ENCODE assay signal across 1 cellular context in the genomic region with DNA sequence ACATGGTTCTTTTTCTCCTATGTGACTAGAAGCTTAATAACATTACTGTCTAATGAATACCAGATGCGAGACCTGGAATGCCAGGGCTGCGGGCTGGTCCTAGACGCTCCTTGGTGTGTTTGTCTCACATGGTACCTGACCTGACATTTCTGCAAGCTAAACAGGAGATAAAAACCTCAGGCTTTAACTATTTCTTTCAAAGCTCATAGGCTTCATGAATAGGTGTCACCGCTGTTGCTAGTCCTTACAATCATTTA.
TF ChIP-seq lines count a peak whose summit lies in the region.

No MANE protein-coding gene starts in this region.

TF ChIP-seq in SK-N-SH, 30 proteins besides CTCF, POLR2A, EP300 and RAD21 (continued from another document):
- TF ChIP-seq, protein P1, sequence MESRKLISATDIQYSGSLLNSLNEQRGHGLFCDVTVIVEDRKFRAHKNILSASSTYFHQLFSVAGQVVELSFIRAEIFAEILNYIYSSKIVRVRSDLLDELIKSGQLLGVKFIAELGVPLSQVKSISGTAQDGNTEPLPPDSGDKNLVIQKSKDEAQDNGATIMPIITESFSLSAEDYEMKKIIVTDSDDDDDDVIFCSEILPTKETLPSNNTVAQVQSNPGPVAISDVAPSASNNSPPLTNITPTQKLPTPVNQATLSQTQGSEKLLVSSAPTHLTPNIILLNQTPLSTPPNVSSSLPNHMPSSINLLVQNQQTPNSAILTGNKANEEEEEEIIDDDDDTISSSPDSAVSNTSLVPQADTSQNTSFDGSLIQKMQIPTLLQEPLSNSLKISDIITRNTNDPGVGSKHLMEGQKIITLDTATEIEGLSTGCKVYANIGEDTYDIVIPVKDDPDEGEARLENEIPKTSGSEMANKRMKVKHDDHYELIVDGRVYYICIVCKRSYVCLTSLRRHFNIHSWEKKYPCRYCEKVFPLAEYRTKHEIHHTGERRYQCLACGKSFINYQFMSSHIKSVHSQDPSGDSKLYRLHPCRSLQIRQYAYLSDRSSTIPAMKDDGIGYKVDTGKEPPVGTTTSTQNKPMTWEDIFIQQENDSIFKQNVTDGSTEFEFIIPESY (IDR thresholded peaks at IDR 0.05; ENCODE audit: borderline replicate concordance, low read depth), result no peak
